In the genomic region with DNA sequence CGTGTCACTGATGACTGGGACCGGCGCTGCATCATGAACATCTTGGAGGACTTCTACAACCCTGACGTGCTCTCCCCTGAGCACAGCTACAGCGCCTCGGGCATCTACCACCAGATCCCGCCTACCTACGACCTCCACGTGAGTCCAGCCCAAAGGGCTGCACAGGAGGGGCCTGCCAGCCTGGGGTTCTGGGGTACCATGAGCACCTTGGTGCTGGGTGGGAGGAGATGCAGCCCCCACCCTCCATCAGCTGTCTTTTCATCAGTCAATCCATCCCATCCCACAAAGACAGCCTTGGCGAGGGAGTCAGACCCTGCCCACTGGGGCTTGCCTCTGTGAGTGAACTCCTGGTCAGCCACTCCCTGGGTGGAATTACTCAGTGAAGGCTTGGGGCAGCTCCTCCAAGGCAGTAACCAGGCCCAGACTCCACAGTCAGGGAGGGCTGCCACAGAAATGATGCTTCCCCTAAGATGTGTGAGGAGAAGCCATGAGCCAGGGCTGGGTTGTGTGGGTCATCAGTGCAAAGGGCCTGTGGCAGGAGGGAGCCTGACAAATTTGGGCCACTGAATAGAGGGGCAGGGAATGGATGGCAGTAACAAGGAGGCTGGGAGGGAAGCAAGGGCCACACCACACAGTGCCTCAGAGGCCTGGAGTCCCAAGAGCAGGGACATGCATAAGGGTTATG, we compare ENCODE assay signal across 15 cellular contexts. TPM values are rescaled to one million over a fixed set of nuclear protein-coding genes. Genes with fewer than 3 reads are reported as not detected.
"Had no signal": no experiment of that assay in that cellular context is flagged by ENCODE, and none has a peak within 500 bp of the region (broad histone marks: within the 10 kb centered on the region; RNA-seq: fewer than 3 reads in every experiment).

No MANE protein-coding gene starts in this region.

- H3K4me3 ChIP-seq: ascending aorta, dorsolateral prefrontal cortex, left lung, SK-N-MC had no signal

- ATAC-seq: activated T-cell treated with anti-CD3 and anti-CD28 coated beads, Interleukin-2, amount 50 U/mL, for 4 hours; esophagus mucosa; left lung; stimulated activated effector memory CD8-positive, alpha-beta T cell treated with anti-CD3 and anti-CD28 coated beads, Interleukin-12 subunit alpha, Interleukin-12 subunit beta, amount 100 ng/mL, for 72 hours had no signal

- H3K9me3 ChIP-seq: ascending aorta, left lung had no signal

- H3K4me1 ChIP-seq: ascending aorta, left lung had no signal

- DNase-seq: activated CD4-positive, alpha-beta T cell treated with anti-CD3 and anti-CD28 coated beads, Interleukin-2, amount 50 U/mL, for 48 hours; activated T-cell treated with anti-CD3 and anti-CD28 coated beads, Interleukin-2, amount 50 U/mL, for 4 hours; islet precursor cell; mesenchymal stem cell; stimulated activated CD4-positive, alpha-beta T cell treated with anti-CD3 and anti-CD28 coated beads, Interleukin-12 subunit alpha, Interleukin-12 subunit beta, amount 100 ng/mL, for 4 hours; stimulated activated CD4-positive, alpha-beta T cell treated with anti-CD3 and anti-CD28 coated beads, Interleukin-2, amount 100 ng/mL, for 24 hours; T1000 had no signal

- H3K27me3 ChIP-seq: ascending aorta, dorsolateral prefrontal cortex, left lung had no signal

- H3K27ac ChIP-seq: ascending aorta, left lung, SK-N-MC, VCaP had no signal

RNA-seq across cellular contexts. Expression of a gene that starts 13.4 kb away (rescaled TPM):
- total RNA-seq: ascending aorta had no signal

RNA-seq across cellular contexts. Expression of a gene that starts 56.8 kb away (rescaled TPM):
- total RNA-seq: pulmonary artery endothelial cell had no signal
